Comparison of ENCODE assay signal across 11 cellular contexts in genomic region chr11:2088746-2089535, GRCh38. TPM values are rescaled to one million over a fixed set of nuclear protein-coding genes. Genes with fewer than 3 reads are reported as not detected.
DNase-seq lines count a peak whose midpoint lies in the region; ATAC-seq and TF ChIP-seq lines count a peak whose summit lies in the region.
"Had no signal": no experiment of that assay in that cellular context is flagged by ENCODE, and none has a peak within 500 bp of the region (broad histone marks: within the 10 kb centered on the region; RNA-seq: fewer than 3 reads in every experiment).

No MANE protein-coding gene starts in this region.

- H4K5ac ChIP-seq in mesendoderm (ENCODE audit: low read length) = no peak overlapping the region

- no peak overlapping the region for H2BK5ac ChIP-seq in mesendoderm (ENCODE audit: low read length)

- no peak for ATAC-seq in GM21717 (IDR thresholded peaks at IDR 0.05; ENCODE audit: unreplicated experiment)
- no peak for ATAC-seq in HG03457 (IDR thresholded peaks at IDR 0.05; ENCODE audit: unreplicated experiment)

- CTCF ChIA-PET in activated CD4-positive, alpha-beta memory T cell treated with anti-CD3 and anti-CD28 coated beads, Interleukin-2, amount 10 ng/mL, durations not matched to agents 7 days and 5 days (lab: Charles Lee) = interaction anchor here (1.5 kb wide), 1 partner anchor 62 kb away, joined by 3 read pairs; no protein-coding TSS in a partner anchor

- H3K4me3 ChIP-seq in BLaER1 = no peak overlapping the region
- H3K4me3 ChIP-seq in mesendoderm (ENCODE audit: low read length) = no peak overlapping the region
- H3K4me3 ChIP-seq: spleen had no signal

- WGBS in mesendoderm (ENCODE audit: extremely low coverage, insufficient coverage, low lambda C conversion rate) = no CpG with 5 or more reads among the region's 19 CpGs

- no peak overlapping the region for H2BK15ac ChIP-seq in mesendoderm (replicated peaks; ENCODE audit: low read depth)

- peak; percentile 15 for DNase-seq in activated CD4-positive, alpha-beta memory T cell treated with anti-CD3 and anti-CD28 coated beads, Interleukin-2, amount 10 ng/mL, durations not matched to agents 7 days and 5 days
- peak; percentile 53 for DNase-seq in mesendoderm
- no peak for DNase-seq in cerebellar nuclear complex (lab: John Stamatoyannopoulos, UW)
- no peak for DNase-seq in T-helper 1 cell
- DNase-seq: NK-92 treated with Interleukin-12 subunit alpha and Interleukin-12 subunit beta, amount 100 ng/mL, for 24 hours had no signal

- peak overlapping the region; percentile 60 for H3K4me2 ChIP-seq in BLaER1
- no peak overlapping the region for H3K4me2 ChIP-seq in mesendoderm (ENCODE audit: low read length)

- H3K36me3 Mint-ChIP-seq in activated CD4-positive, alpha-beta memory T cell treated with anti-CD3 and anti-CD28 coated beads, Interleukin-2, amount 10 ng/mL, durations not matched to agents 7 days and 5 days (ENCODE audit: low read depth) = peaks cover 3% of the 10 kb centered on the region

- H3K27ac ChIP-seq in BLaER1 (no peak overlapping the region; the same call in 1 of the 2 replicates), mesendoderm (ENCODE audit: low read depth, low read length) (no peak overlapping the region)
- H3K27ac ChIP-seq: epithelial cell of prostate, spleen had no signal

- peak; percentile 21 for TF ChIP-seq CTCF in GM12873 (IDR thresholded peaks at IDR 0.05; ENCODE audit: insufficient read depth, low read depth, low read length, missing control alignments)

- peaks cover 5% of the 10 kb centered on the region for H3K9me3 Mint-ChIP-seq in activated CD4-positive, alpha-beta memory T cell treated with anti-CD3 and anti-CD28 coated beads, Interleukin-2, amount 10 ng/mL, durations not matched to agents 7 days and 5 days

- H3K18ac ChIP-seq in mesendoderm (ENCODE audit: low read length) = no peak overlapping the region

- no peak overlapping the region for H3K56ac ChIP-seq in mesendoderm (ENCODE audit: low read length)

- H3K4ac ChIP-seq in mesendoderm (ENCODE audit: low read depth, low read length) = no peak overlapping the region

- H4K20me1 ChIP-seq in BLaER1 = peaks cover 36% of the 10 kb centered on the region

- no peak overlapping the region for H3K27ac Mint-ChIP-seq in activated CD4-positive, alpha-beta memory T cell treated with anti-CD3 and anti-CD28 coated beads, Interleukin-2, amount 10 ng/mL, durations not matched to agents 7 days and 5 days

- POLR2A ChIA-PET in activated CD4-positive, alpha-beta memory T cell treated with anti-CD3 and anti-CD28 coated beads, Interleukin-2, amount 10 ng/mL, durations not matched to agents 7 days and 5 days (lab: Charles Lee) = interaction anchor here (1.2 kb wide), 1 partner anchor 11 kb away, joined by 4 read pairs; no protein-coding TSS in a partner anchor

- H3K4me1 Mint-ChIP-seq in activated CD4-positive, alpha-beta memory T cell treated with anti-CD3 and anti-CD28 coated beads, Interleukin-2, amount 10 ng/mL, durations not matched to agents 7 days and 5 days = peaks cover 14% of the 10 kb centered on the region

- H3K36me3 ChIP-seq in BLaER1 (no peaks in the 10 kb centered on the region), mesendoderm (ENCODE audit: control insufficient read depth, insufficient read depth, low read length) (no peaks in the 10 kb centered on the region)
- H3K36me3 ChIP-seq: spleen had no signal

- H3K4me3 Mint-ChIP-seq in activated CD4-positive, alpha-beta memory T cell treated with anti-CD3 and anti-CD28 coated beads, Interleukin-2, amount 10 ng/mL, durations not matched to agents 7 days and 5 days = no peak overlapping the region

- no peak overlapping the region for H4K8ac ChIP-seq in mesendoderm (ENCODE audit: low read depth, low read length)

- H3K4me1 ChIP-seq in BLaER1 = peaks cover 91% of the 10 kb centered on the region
- H3K4me1 ChIP-seq in mesendoderm (ENCODE audit: control insufficient read depth, low read depth, low read length) = no peaks in the 10 kb centered on the region

- H2BK120ac ChIP-seq in mesendoderm (ENCODE audit: low read depth, low read length) = no peak overlapping the region

- no peaks in the 10 kb centered on the region for H3K79me1 ChIP-seq in mesendoderm (ENCODE audit: low read length)

- H3K79me2 ChIP-seq in mesendoderm (ENCODE audit: control insufficient read depth, insufficient read depth, low read length) = no peaks in the 10 kb centered on the region

- no peak overlapping the region for H3K23ac ChIP-seq in mesendoderm (ENCODE audit: low read length)

- H3K9ac ChIP-seq in BLaER1 (no peak overlapping the region), mesendoderm (ENCODE audit: low read length) (no peak overlapping the region)

- peaks cover 2% of the 10 kb centered on the region for H3K9me3 ChIP-seq in BLaER1

- no peak overlapping the region for H2AK5ac ChIP-seq in mesendoderm (ENCODE audit: low read length)

- H3K27me3 Mint-ChIP-seq in activated CD4-positive, alpha-beta memory T cell treated with anti-CD3 and anti-CD28 coated beads, Interleukin-2, amount 10 ng/mL, durations not matched to agents 7 days and 5 days = peaks cover 23% of the 10 kb centered on the region

- peaks cover 17% of the 10 kb centered on the region for H3K27me3 ChIP-seq in BLaER1
- no peaks in the 10 kb centered on the region for H3K27me3 ChIP-seq in mesendoderm (ENCODE audit: insufficient read depth, low read length, poor library complexity)

RNA-seq across cellular contexts. Expression of gene IGF2, which starts 50.2 kb away (rescaled TPM):
- under 1 TPM; 0.70 to 0.76 TPM for total RNA-seq in activated CD4-positive, alpha-beta memory T cell treated with anti-CD3 and anti-CD28 coated beads, Interleukin-2, amount 10 ng/mL, durations not matched to agents 7 days and 5 days
- 0.28 TPM for polyA plus RNA-seq in mesendoderm (2013, experiment 1 of 2)
- polyA plus RNA-seq in mesendoderm (2013, experiment 2 of 2) = 0.29 TPM

Comparison
In these comparisons a context has a peak if more than half of its experiments do, and no peak if none do; other contexts are left out.
1. DNase-seq: peak in activated CD4-positive, alpha-beta memory T cell treated with anti-CD3 and anti-CD28 coated beads, Interleukin-2, amount 10 ng/mL, durations not matched to agents 7 days and 5 days (single experiment) and mesendoderm (single experiment); none in cerebellar nuclear complex (0 of 2) and T-helper 1 cell (0 of 5).